Comparison of ENCODE assay signal across 29 cellular contexts in genomic region chr7:41059796-41060195, GRCh38.
"Had no signal": no experiment of that assay in that cellular context is flagged by ENCODE, and none has a peak within 500 bp of the region (broad histone marks: within the 10 kb centered on the region; RNA-seq: fewer than 3 reads in every experiment).

No MANE protein-coding gene starts in this region.

- H3K36me3 Mint-ChIP-seq: activated naive CD4-positive, alpha-beta T cell treated with anti-CD3 and anti-CD28 coated beads, Interleukin-2, amount 50 U/mL, for 24 hours had no signal

- H3K27ac ChIP-seq: ascending aorta, body of pancreas, cardiac muscle cell, KMS-11, SJSA1 had no signal

- ATAC-seq: activated CD8-positive, alpha-beta T cell treated with anti-CD3 and anti-CD28 coated beads, Interleukin-2, amount 10 ng/mL, durations not matched to agents 7 days and 5 days; activated naive CD8-positive, alpha-beta T cell treated with anti-CD3 and anti-CD28 coated beads, Interleukin-2, amount 50 U/mL, for 24 hours; SK-N-SH treated with all-trans-retinoic acid at 6 μM for 48 hours had no signal

- H3K4me3 ChIP-seq: ascending aorta, body of pancreas, cardiac muscle cell, MG63, SJSA1 had no signal

- FAIRE-seq: RCC 7860 had no signal

- H3K9me3 Mint-ChIP-seq: activated naive CD4-positive, alpha-beta T cell treated with anti-CD3 and anti-CD28 coated beads, Interleukin-2, amount 50 U/mL, for 24 hours had no signal

- H3K4me1 ChIP-seq: ascending aorta, body of pancreas had no signal

- H3K9me3 ChIP-seq: ascending aorta, MG63, SJSA1 had no signal

- H3K27ac Mint-ChIP-seq: activated CD8-positive, alpha-beta T cell treated with anti-CD3 and anti-CD28 coated beads, Interleukin-2, amount 10 ng/mL, durations not matched to agents 7 days and 5 days; activated naive CD4-positive, alpha-beta T cell treated with anti-CD3 and anti-CD28 coated beads, Interleukin-2, amount 50 U/mL, for 24 hours; activated naive CD8-positive, alpha-beta T cell treated with anti-CD3 and anti-CD28 coated beads, Interleukin-2, amount 50 U/mL, for 24 hours; T-helper 1 cell treated with Interleukin-12 subunit alpha and Interleukin-12 subunit beta and Interleukin-4 antibody, amounts not matched to agents 30 μg/mL and 1 μg/mL, for 36 hours; WTC11 had no signal

- H3K36me3 ChIP-seq: cardiac muscle cell, MG63, SJSA1 had no signal

- H3K27me3 ChIP-seq: ascending aorta, body of pancreas, cardiac muscle cell, MG63, SJSA1 had no signal

- DNase-seq: activated CD4-positive, alpha-beta T cell treated with anti-CD3 and anti-CD28 coated beads for 48 hours; activated CD4-positive, alpha-beta T cell treated with anti-CD3 and anti-CD28 coated beads, Interleukin-2, amount 50 U/mL, for 4 hours; activated CD4-positive, CD25-positive, alpha-beta regulatory T cell treated with anti-CD3 and anti-CD28 coated beads, Interleukin-2, amount 50 U/mL, for 72 hours; activated CD8-positive, alpha-beta memory T cell treated with anti-CD3 and anti-CD28 coated beads, Interleukin-2, amount 50 U/mL, for 48 hours; activated CD8-positive, alpha-beta T cell treated with anti-CD3 and anti-CD28 coated beads, Interleukin-2, amount 10 ng/mL, durations not matched to agents 7 days and 5 days; activated effector memory CD4-positive, alpha-beta T cell treated with Interleukin-2 at 50 U/mL for 16 hours; activated naive CD4-positive, alpha-beta T cell; activated naive CD8-positive, alpha-beta T cell treated with anti-CD3 and anti-CD28 coated beads, Interleukin-2, amount 50 U/mL, for 24 hours; activated T-cell treated with anti-CD3 and anti-CD28 coated beads, Interleukin-2, amount 50 U/mL, for 1 hour; amniotic stem cell; MG63; MV-4-11; NCI-H1092 treated with DMSO at 0.1 percent for 48 hours; NCI-H1417 treated with DMSO at 0.1 percent for 48 hours; NCI-H1694; NCI-H2107; NCI-H526 treated with DMSO at 0.1 percent for 48 hours; NK-92 treated with Interleukin-12 subunit alpha and Interleukin-12 subunit beta, amount 100 ng/mL, for 24 hours; OCI-M1 had no signal

- H3K4me1 Mint-ChIP-seq: activated naive CD4-positive, alpha-beta T cell treated with anti-CD3 and anti-CD28 coated beads, Interleukin-2, amount 50 U/mL, for 24 hours; activated naive CD8-positive, alpha-beta T cell treated with anti-CD3 and anti-CD28 coated beads, Interleukin-2, amount 50 U/mL, for 24 hours had no signal

- H3K4me3 Mint-ChIP-seq: activated CD8-positive, alpha-beta T cell treated with anti-CD3 and anti-CD28 coated beads, Interleukin-2, amount 10 ng/mL, durations not matched to agents 7 days and 5 days; activated naive CD4-positive, alpha-beta T cell treated with anti-CD3 and anti-CD28 coated beads, Interleukin-2, amount 50 U/mL, for 24 hours; activated naive CD8-positive, alpha-beta T cell treated with anti-CD3 and anti-CD28 coated beads, Interleukin-2, amount 50 U/mL, for 24 hours; T-helper 1 cell treated with Interleukin-12 subunit alpha and Interleukin-12 subunit beta and Interleukin-4 antibody, amounts not matched to agents 30 μg/mL and 1 μg/mL, for 36 hours; WTC11 had no signal

- H3K27me3 Mint-ChIP-seq: activated naive CD4-positive, alpha-beta T cell treated with anti-CD3 and anti-CD28 coated beads, Interleukin-2, amount 50 U/mL, for 24 hours; activated naive CD8-positive, alpha-beta T cell treated with anti-CD3 and anti-CD28 coated beads, Interleukin-2, amount 50 U/mL, for 24 hours had no signal
